1 cellular context compared by ENCODE assay signal in the genomic region with DNA sequence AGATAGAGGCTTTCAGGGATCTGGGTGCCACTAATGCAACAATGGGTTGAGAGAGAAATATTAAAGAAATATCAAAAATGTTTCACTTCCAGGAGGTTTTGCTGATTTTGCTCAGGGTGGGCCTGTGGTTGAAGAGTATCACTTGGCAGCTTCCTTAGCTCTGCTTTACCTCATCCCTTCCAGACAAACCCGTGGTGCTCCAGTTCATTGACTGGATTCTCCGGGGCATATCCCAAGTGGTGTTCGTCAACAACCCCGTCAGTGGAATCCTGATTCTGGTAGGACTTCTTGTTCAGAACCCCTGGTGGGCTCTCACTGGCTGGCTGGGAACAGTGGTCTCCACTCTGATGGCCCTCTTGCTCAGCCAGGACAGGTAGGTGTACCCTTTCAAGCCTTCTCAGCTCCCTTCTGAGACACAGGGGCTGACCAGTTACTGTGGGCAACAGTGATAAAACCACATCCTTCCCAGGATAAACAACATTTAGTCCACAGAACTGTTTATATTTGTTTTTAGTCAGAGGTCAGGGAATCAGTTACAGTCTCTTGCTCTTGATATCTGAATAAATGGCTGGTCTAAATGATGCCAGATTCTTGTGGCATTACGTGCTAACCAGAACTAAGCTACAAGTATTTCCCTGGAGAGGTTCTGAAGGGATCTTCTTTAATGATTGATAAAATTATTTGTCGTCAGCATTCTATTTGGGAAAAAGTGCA.
TF ChIP-seq lines count a peak whose summit lies in the region.

No MANE protein-coding gene starts in this region.

TF ChIP-seq in IMR-90, 13 proteins besides CTCF, POLR2A, EP300 and RAD21:
- peak; percentile 20; the same call in 1 of the 2 replicates for TF ChIP-seq FOS (IDR thresholded peaks at IDR 0.05; ENCODE audit: low read depth, low read length)
- no peak for TF ChIP-seq CEBPB (IDR thresholded peaks at IDR 0.05; ENCODE audit: low read depth, low read length)
